Comparison of ENCODE assay signal across 11 cellular contexts in genomic region chr6:132961610-132962009, GRCh38.
DNase-seq lines count a peak whose midpoint lies in the region; ATAC-seq, FAIRE-seq and TF ChIP-seq lines count a peak whose summit lies in the region.
"Had no signal": no experiment of that assay in that cellular context is flagged by ENCODE, and none has a peak within 500 bp of the region (broad histone marks: within the 10 kb centered on the region; RNA-seq: fewer than 3 reads in every experiment).

No MANE protein-coding gene starts in this region.

- in situ Hi-C loops in K562 (cut with MboI): loop anchor here (5.0 to 25.0 kb wide), 2 partner anchors 591 to 951 kb away; no protein-coding TSS in a partner anchor

- no peak for TF ChIP-seq EP300 in K562 (IDR thresholded peaks at IDR 0.05; ENCODE audit: low read length)

- TF ChIP-seq CTCF in K562 (IDR thresholded peaks at IDR 0.05 in 2 of 3, conservative IDR thresholded peaks at IDR 0.05 in 1 of 3; ENCODE audit: insufficient read depth in 2 of 3, low read depth in 1 of 3, low read length in 3 of 3) (peak; percentile 38 to 44 (median 40); a peak in 5 of 6 replicates), parathyroid adenoma (IDR thresholded peaks at IDR 0.05) (peak; percentile 14)

- POLR2A ChIA-PET in K562 (lab: Yijun Ruan, JAX): interaction anchor here (0.7 to 1.0 kb wide), 2 partner anchors 146 to 631 kb away, joined by 3 to 5 read pairs; no protein-coding TSS in a partner anchor

- H2AFZ ChIP-seq in K562 (ENCODE audit: low read depth, low read length) (no peak overlapping the region), parathyroid adenoma (peak overlapping the region; percentile 8)

- H3K9me3 ChIP-seq in K562 (replicated peaks; ENCODE audit: control insufficient read depth, insufficient read depth, low read depth, low read length) (no peaks in the 10 kb centered on the region), parathyroid adenoma (ENCODE audit: control insufficient read depth, low read length) (no peaks in the 10 kb centered on the region)

- CTCF ChIA-PET in K562 (lab: Yijun Ruan, JAX; ENCODE audit: low intra/inter-chr PET ratio): no interaction called here

- peak; percentile 44 for ATAC-seq in HG02938 (IDR thresholded peaks at IDR 0.05; ENCODE audit: unreplicated experiment)
- peak; percentile 61 for ATAC-seq in K562
- ATAC-seq in GM19395 (IDR thresholded peaks at IDR 0.05; ENCODE audit: unreplicated experiment): no peak

- TF ChIP-seq RAD21 in K562 (CRISPR knock-in tag; conservative IDR thresholded peaks at IDR 0.05 in 1 of 2, IDR thresholded peaks at IDR 0.05 in 1 of 2): peak in 1 of 2 experiments; percentile 28; a peak in 3 of 4 replicates

- H4K20me1 ChIP-seq in K562 (replicated peaks; ENCODE audit: control insufficient read depth, insufficient read depth, low read length): no peaks in the 10 kb centered on the region

- H3K27me3 ChIP-seq in K562 (ENCODE audit: control insufficient read depth in 2 of 2, insufficient read depth in 2 of 2, low read length in 2 of 2): no peaks in the 10 kb centered on the region; a peak in 1 of 5 replicates
- no peaks in the 10 kb centered on the region for H3K27me3 ChIP-seq in parathyroid adenoma (ENCODE audit: control insufficient read depth, insufficient read depth, low read length)

- H3K79me2 ChIP-seq in K562 (ENCODE audit: control insufficient read depth, insufficient read depth, low read length): no peaks in the 10 kb centered on the region
- no peaks in the 10 kb centered on the region for H3K79me2 ChIP-seq in parathyroid adenoma

- 1% methylated on average over 5 of the region's 5 CpGs for WGBS in K562 (ENCODE audit: insufficient coverage, low coverage, missing lambda C conversion rate)

- H3K9ac ChIP-seq in K562 (ENCODE audit: insufficient read depth in 1 of 2, low read depth in 2 of 2, low read length in 2 of 2) (no peak overlapping the region), parathyroid adenoma (no peak overlapping the region)

- no TSS peak for BruUV-seq in K562 (replicated peaks; lab: Mats Ljungman, UMichigan)

- no peak overlapping the region for H3K4me3 ChIP-seq in K562
- no peak overlapping the region for H3K4me3 ChIP-seq in parathyroid adenoma (ENCODE audit: low read depth, low read length)

- intact Hi-C loops in K562 (cut with micrococcal nuclease): loop anchor here (1.0 to 10.0 kb wide), 4 partner anchors 79 to 1133 kb away; no protein-coding TSS in a partner anchor

- no peaks in the 10 kb centered on the region for H3K9me1 ChIP-seq in K562 (ENCODE audit: control insufficient read depth, insufficient read depth, low read length)

- FAIRE-seq in K562 (lab: Jason Lieb, UNC): no peak

- H3K36me3 ChIP-seq in K562 (ENCODE audit: control insufficient read depth, insufficient read depth, low read length) (no peaks in the 10 kb centered on the region), parathyroid adenoma (ENCODE audit: control insufficient read depth, insufficient read depth, low read length) (no peaks in the 10 kb centered on the region)

- no peak for TF ChIP-seq POLR2A in K562 (conservative IDR thresholded peaks at IDR 0.05)

- DNase-seq in NCI-H82 (lab: John Stamatoyannopoulos, UW): peak; percentile 19
- DNase-seq in NCI-H82 treated with DMSO at 0.1 percent for 48 hours (lab: John Stamatoyannopoulos, UW; ENCODE audit: unreplicated experiment): no peak
- DNase-seq in K562 (ENCODE audit: extremely low read depth in 1 of 4, low spot score in 3 of 4): peak in 3 of 4 experiments; percentile 10 to 13 (median 11)
- no peak for DNase-seq in AG08395 (ENCODE audit: low spot score)
- DNase-seq in activated T-cell treated with anti-CD3 and anti-CD28 coated beads, Interleukin-2, amount 50 U/mL, for 48 hours: no peak
- DNase-seq: cortex of kidney, glutamatergic neuron, KBM-7 had no signal

- peaks cover 0 to 17% of the 10 kb centered on the region in 2 experiments; a peak in 3 of 5 replicates for H3K4me1 ChIP-seq in K562 (replicated peaks in 1 of 2; ENCODE audit: control insufficient read depth in 2 of 2, insufficient read depth in 2 of 2, low read length in 2 of 2)
- H3K4me1 ChIP-seq in parathyroid adenoma: no peaks in the 10 kb centered on the region

- H3K27ac ChIP-seq in K562 (ENCODE audit: extremely low read depth, low read depth, low read length) (no peak overlapping the region), parathyroid adenoma (no peak overlapping the region)

- H3K4me2 ChIP-seq in K562 (ENCODE audit: insufficient read depth, low read length) (no peak overlapping the region), parathyroid adenoma (ENCODE audit: low read length) (no peak overlapping the region)

TF ChIP-seq in K562, 482 proteins besides CTCF, POLR2A, EP300 and RAD21:
- no peak for TF ChIP-seq NRF1 (conservative IDR thresholded peaks at IDR 0.05 in 1 of 2, IDR thresholded peaks at IDR 0.05 in 1 of 2)
- no peak for TF ChIP-seq ZNF644 (tag; IDR thresholded peaks at IDR 0.05; ENCODE audit: low read depth)
- no peak for TF ChIP-seq STAT5A (IDR thresholded peaks at IDR 0.05; ENCODE audit: borderline replicate concordance, low read length)
- no peak for TF ChIP-seq KDM2B (CRISPR knock-in tag; IDR thresholded peaks at IDR 0.05)
- TF ChIP-seq ZNF436 (CRISPR knock-in tag; IDR thresholded peaks at IDR 0.05): no peak
- TF ChIP-seq NCOA4 (IDR thresholded peaks at IDR 0.05; ENCODE audit: partially characterized antibody): no peak
- no peak for TF ChIP-seq XRCC4 (IDR thresholded peaks at IDR 0.05; ENCODE audit: extremely low read depth, insufficient read depth, insufficient read length)
- TF ChIP-seq, protein P1, sequence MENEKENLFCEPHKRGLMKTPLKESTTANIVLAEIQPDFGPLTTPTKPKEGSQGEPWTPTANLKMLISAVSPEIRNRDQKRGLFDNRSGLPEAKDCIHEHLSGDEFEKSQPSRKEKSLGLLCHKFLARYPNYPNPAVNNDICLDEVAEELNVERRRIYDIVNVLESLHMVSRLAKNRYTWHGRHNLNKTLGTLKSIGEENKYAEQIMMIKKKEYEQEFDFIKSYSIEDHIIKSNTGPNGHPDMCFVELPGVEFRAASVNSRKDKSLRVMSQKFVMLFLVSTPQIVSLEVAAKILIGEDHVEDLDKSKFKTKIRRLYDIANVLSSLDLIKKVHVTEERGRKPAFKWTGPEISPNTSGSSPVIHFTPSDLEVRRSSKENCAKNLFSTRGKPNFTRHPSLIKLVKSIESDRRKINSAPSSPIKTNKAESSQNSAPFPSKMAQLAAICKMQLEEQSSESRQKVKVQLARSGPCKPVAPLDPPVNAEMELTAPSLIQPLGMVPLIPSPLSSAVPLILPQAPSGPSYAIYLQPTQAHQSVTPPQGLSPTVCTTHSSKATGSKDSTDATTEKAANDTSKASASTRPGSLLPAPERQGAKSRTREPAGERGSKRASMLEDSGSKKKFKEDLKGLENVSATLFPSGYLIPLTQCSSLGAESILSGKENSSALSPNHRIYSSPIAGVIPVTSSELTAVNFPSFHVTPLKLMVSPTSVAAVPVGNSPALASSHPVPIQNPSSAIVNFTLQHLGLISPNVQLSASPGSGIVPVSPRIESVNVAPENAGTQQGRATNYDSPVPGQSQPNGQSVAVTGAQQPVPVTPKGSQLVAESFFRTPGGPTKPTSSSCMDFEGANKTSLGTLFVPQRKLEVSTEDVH (IDR thresholded peaks at IDR 0.05; ENCODE audit: low read depth, partially characterized antibody): no peak

Comparison
In these comparisons a context has a peak if more than half of its experiments do, and no peak if none do; other contexts are left out.
1. DNase-seq: peak in NCI-H82 (single experiment) and K562 (3 of 4); none in NCI-H82 treated with DMSO at 0.1 percent for 48 hours (single experiment), AG08395 (single experiment) and activated T-cell treated with anti-CD3 and anti-CD28 coated beads, Interleukin-2, amount 50 U/mL, for 48 hours (0 of 2).